In the genomic region with DNA sequence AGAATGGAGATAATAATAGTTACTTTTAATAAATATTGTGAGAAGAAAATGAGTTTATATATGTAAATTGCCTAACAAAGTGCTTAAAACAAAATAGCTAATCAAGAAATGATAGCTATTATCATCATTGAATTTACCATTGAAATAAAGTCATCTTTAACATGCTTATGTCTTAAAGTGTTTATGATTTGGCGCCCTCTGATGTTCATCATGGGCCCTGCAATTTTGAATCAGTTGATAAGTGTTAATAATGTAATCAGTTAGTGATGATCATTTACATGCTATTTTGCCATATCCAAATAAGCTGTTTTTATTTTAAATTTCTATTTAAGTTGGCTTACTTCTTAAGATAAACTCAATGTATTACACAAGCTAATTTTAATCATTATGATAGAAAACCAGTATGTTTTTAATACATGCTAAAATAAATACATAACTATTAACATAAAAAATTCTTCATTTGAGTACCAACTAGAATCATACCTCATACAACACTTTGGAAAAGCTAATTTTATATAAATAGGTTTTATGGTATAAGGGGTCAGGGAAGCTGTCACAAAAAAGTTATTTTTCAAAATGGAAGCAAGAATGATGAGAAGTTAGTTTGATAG, we compare ENCODE assay signal across 8 cellular contexts. TPM values are rescaled to one million over a fixed set of nuclear protein-coding genes. Genes with fewer than 3 reads are reported as not detected.
DNase-seq lines count a peak whose midpoint lies in the region; ATAC-seq, FAIRE-seq and TF ChIP-seq lines count a peak whose summit lies in the region.

No MANE protein-coding gene starts in this region.

- DNase-seq in activated CD8-positive, alpha-beta memory T cell treated with anti-CD3 and anti-CD28 coated beads, Interleukin-2, amount 50 U/mL, for 4 hours: peak; percentile 25
- no peak for DNase-seq in activated CD8-positive, alpha-beta memory T cell treated with anti-CD3 and anti-CD28 coated beads for 24 hours
- DNase-seq in Kasumi-1 (lab: John Stamatoyannopoulos, UW): peak; percentile 9 to 63
- DNase-seq in SHP77 treated with DMSO at 0.1 percent for 48 hours (lab: John Stamatoyannopoulos, UW): peak; percentile 9
- DNase-seq in breast epithelium (ENCODE audit: low spot score in 2 of 2): peak in 1 of 2 donors; percentile 43
- DNase-seq in left lung: no peak
- DNase-seq in stromal cell of bone marrow (ENCODE audit: low read depth): peak; percentile 42
- DNase-seq in urothelium cell line (ENCODE audit: low spot score): no peak

- H3K4me3 ChIP-seq in breast epithelium: no peak overlapping the region
- H3K4me3 ChIP-seq in left lung: no peak overlapping the region

- intact Hi-C loops in breast epithelium (cut with DNase I; ENCODE audit: low total_unique reads): no loop called here
- intact Hi-C loops in left lung (cut with DNase I): no loop called here

- no peak for FAIRE-seq in urothelium cell line (lab: Jason Lieb, UNC)

- H3K4me1 ChIP-seq in breast epithelium (no peaks in the 10 kb centered on the region), left lung (no peaks in the 10 kb centered on the region)

- no peaks in the 10 kb centered on the region for H3K27me3 ChIP-seq in breast epithelium
- no peaks in the 10 kb centered on the region for H3K27me3 ChIP-seq in left lung

- peak; percentile 66 to 82 (median 73) for TF ChIP-seq CTCF in breast epithelium (IDR thresholded peaks at IDR 0.05)
- peak; percentile 60 to 82 for TF ChIP-seq CTCF in left lung (IDR thresholded peaks at IDR 0.05)

- peaks cover 12 to 25% of the 10 kb centered on the region in 2 donors for H3K9me3 ChIP-seq in breast epithelium
- peaks cover 0 to 31% of the 10 kb centered on the region in 2 donors for H3K9me3 ChIP-seq in left lung

- no peak for TF ChIP-seq POLR2A in breast epithelium (IDR thresholded peaks at IDR 0.05)

- H3K36me3 ChIP-seq in breast epithelium (no peaks in the 10 kb centered on the region), left lung (no peaks in the 10 kb centered on the region)

- H3K27ac ChIP-seq in breast epithelium (no peak overlapping the region), left lung (no peak overlapping the region)

- peak; percentile 69 for ATAC-seq in left lung

RNA-seq across cellular contexts. Expression of a gene that starts 39.2 kb away (rescaled TPM):
- 100 to 1,000 TPM in 1 of 3 donors, 10 to 100 TPM in 2; 27.2 to 266 (median 81.3) TPM for total RNA-seq in breast epithelium
- 10 to 100 TPM; 17.4 to 22.8 TPM for total RNA-seq in left lung

Comparison
In these comparisons a context has a peak if more than half of its experiments do, and no peak if none do; other contexts are left out.
1. DNase-seq: peak in activated CD8-positive, alpha-beta memory T cell treated with anti-CD3 and anti-CD28 coated beads, Interleukin-2, amount 50 U/mL, for 4 hours (single experiment), Kasumi-1 (2 of 2), SHP77 treated with DMSO at 0.1 percent for 48 hours (single experiment) and stromal cell of bone marrow (single experiment); none in activated CD8-positive, alpha-beta memory T cell treated with anti-CD3 and anti-CD28 coated beads for 24 hours (single experiment), left lung (0 of 2) and urothelium cell line (single experiment).